In genomic region chr18:12890500-12890899, GRCh38 we compare ENCODE assay signal across 1 cellular context.
TF ChIP-seq lines count a peak whose summit lies in the region.

No MANE protein-coding gene starts in this region.

TF ChIP-seq in SK-N-SH, 30 proteins besides CTCF, POLR2A, EP300 and RAD21 (continued from another document):
- TF ChIP-seq, protein P1, sequence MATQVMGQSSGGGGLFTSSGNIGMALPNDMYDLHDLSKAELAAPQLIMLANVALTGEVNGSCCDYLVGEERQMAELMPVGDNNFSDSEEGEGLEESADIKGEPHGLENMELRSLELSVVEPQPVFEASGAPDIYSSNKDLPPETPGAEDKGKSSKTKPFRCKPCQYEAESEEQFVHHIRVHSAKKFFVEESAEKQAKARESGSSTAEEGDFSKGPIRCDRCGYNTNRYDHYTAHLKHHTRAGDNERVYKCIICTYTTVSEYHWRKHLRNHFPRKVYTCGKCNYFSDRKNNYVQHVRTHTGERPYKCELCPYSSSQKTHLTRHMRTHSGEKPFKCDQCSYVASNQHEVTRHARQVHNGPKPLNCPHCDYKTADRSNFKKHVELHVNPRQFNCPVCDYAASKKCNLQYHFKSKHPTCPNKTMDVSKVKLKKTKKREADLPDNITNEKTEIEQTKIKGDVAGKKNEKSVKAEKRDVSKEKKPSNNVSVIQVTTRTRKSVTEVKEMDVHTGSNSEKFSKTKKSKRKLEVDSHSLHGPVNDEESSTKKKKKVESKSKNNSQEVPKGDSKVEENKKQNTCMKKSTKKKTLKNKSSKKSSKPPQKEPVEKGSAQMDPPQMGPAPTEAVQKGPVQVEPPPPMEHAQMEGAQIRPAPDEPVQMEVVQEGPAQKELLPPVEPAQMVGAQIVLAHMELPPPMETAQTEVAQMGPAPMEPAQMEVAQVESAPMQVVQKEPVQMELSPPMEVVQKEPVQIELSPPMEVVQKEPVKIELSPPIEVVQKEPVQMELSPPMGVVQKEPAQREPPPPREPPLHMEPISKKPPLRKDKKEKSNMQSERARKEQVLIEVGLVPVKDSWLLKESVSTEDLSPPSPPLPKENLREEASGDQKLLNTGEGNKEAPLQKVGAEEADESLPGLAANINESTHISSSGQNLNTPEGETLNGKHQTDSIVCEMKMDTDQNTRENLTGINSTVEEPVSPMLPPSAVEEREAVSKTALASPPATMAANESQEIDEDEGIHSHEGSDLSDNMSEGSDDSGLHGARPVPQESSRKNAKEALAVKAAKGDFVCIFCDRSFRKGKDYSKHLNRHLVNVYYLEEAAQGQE (IDR thresholded peaks at IDR 0.05; ENCODE audit: low read depth, low read length) = no peak
- TF ChIP-seq TCF12 (IDR thresholded peaks at IDR 0.05) = no peak
- TF ChIP-seq USF1 (IDR thresholded peaks at IDR 0.05; ENCODE audit: borderline replicate concordance, low read depth) = no peak
